In genomic region chr13:76992548-76993001, GRCh38 we compare ENCODE assay signal across 8 cellular contexts. TPM values are rescaled to one million over a fixed set of nuclear protein-coding genes. Genes with fewer than 3 reads are reported as not detected.
DNase-seq lines count a peak whose midpoint lies in the region; ATAC-seq and TF ChIP-seq lines count a peak whose summit lies in the region.

No MANE protein-coding gene starts in this region.

- H3K79me2 ChIP-seq in GM23248 (ENCODE audit: insufficient read depth), result peaks cover 53% of the 10 kb centered on the region

- peaks cover 23% of the 10 kb centered on the region for H3K4me1 ChIP-seq in GM23248 (ENCODE audit: insufficient read depth)
- H3K4me1 ChIP-seq in RWPE2 (ENCODE audit: insufficient read depth, poor library complexity, severe bottlenecking), result peaks cover 18% of the 10 kb centered on the region
- peaks cover 0 to 30% of the 10 kb centered on the region in 2 donors for H3K4me1 ChIP-seq in left lung

- no peaks in the 10 kb centered on the region for H3K9me3 Mint-ChIP-seq in stimulated activated effector memory CD8-positive, alpha-beta T cell treated with anti-CD3 and anti-CD28 coated beads, Interleukin-12 subunit alpha, Interleukin-12 subunit beta, amount 100 ng/mL, for 72 hours

- H3K9ac ChIP-seq in GM23248, result peak overlapping the region; percentile 98

- peak overlapping the region; percentile 94 for H3K4me2 ChIP-seq in GM23248 (ENCODE audit: unreplicated experiment)

- H3F3A ChIP-seq in GM23248 (ENCODE audit: insufficient read depth), result peaks cover 15% of the 10 kb centered on the region; the same call in 1 of the 2 replicates

- H4K20me1 ChIP-seq in GM23248 (ENCODE audit: insufficient read depth), result no peaks in the 10 kb centered on the region

- TF ChIP-seq CTCF in BJ (IDR thresholded peaks at IDR 0.05; ENCODE audit: insufficient read depth, low read depth, low read length), result no peak
- TF ChIP-seq CTCF in RWPE2 (IDR thresholded peaks at IDR 0.05; ENCODE audit: poor library complexity, severe bottlenecking), result no peak
- TF ChIP-seq CTCF in left lung (IDR thresholded peaks at IDR 0.05), result no peak

- H3K4me3 ChIP-seq in BJ (ENCODE audit: low read depth, low read length) (peak overlapping the region; percentile 95), GM23248 (peak overlapping the region; percentile 87), RWPE2 (ENCODE audit: severe bottlenecking) (peak overlapping the region; percentile 56), left lung (peak overlapping the region; percentile 59 to 79)

- H3K4me3 Mint-ChIP-seq in stimulated activated effector memory CD8-positive, alpha-beta T cell treated with anti-CD3 and anti-CD28 coated beads, Interleukin-12 subunit alpha, Interleukin-12 subunit beta, amount 100 ng/mL, for 72 hours, result peak overlapping the region; percentile 91

- H3K27ac Mint-ChIP-seq in stimulated activated effector memory CD8-positive, alpha-beta T cell treated with anti-CD3 and anti-CD28 coated beads, Interleukin-12 subunit alpha, Interleukin-12 subunit beta, amount 100 ng/mL, for 72 hours, result peak overlapping the region; percentile 99

- H3K9me2 ChIP-seq in GM23248 (ENCODE audit: insufficient read depth), result no peaks in the 10 kb centered on the region

- H3K9me3 ChIP-seq in GM23248 (ENCODE audit: low read depth) (no peaks in the 10 kb centered on the region), RWPE2 (ENCODE audit: severe bottlenecking) (no peaks in the 10 kb centered on the region), left lung (no peaks in the 10 kb centered on the region)

- H2AFZ ChIP-seq in GM23248, result peak overlapping the region; percentile 96

- H3K27ac ChIP-seq in GM23248 (peak overlapping the region; percentile 90), RWPE2 (ENCODE audit: poor library complexity, severe bottlenecking) (peak overlapping the region; percentile 38), left lung (peak overlapping the region; percentile 86 to 93)

- H3K36me3 Mint-ChIP-seq in stimulated activated effector memory CD8-positive, alpha-beta T cell treated with anti-CD3 and anti-CD28 coated beads, Interleukin-12 subunit alpha, Interleukin-12 subunit beta, amount 100 ng/mL, for 72 hours, result peaks cover 40% of the 10 kb centered on the region

- H3K36me3 ChIP-seq in BJ (ENCODE audit: control insufficient read depth, insufficient read depth, low read length) (0 out of 2 replicates have a peak, but pooled peaks cover 2% of the 10 kb centered on the region), GM23248 (ENCODE audit: low read depth) (peaks cover 5% of the 10 kb centered on the region; the same call in 1 of the 2 replicates), RWPE2 (ENCODE audit: low read depth) (peaks cover 34% of the 10 kb centered on the region), left lung (peaks cover 0 to 17% of the 10 kb centered on the region in 2 donors)

- in situ Hi-C loops in GM23248 (cut with MboI), result no loop called here

- ATAC-seq in RWPE2 (ENCODE audit: low read depth) (peak; percentile 4; the same call in 1 of the 3 replicates), left lung (peak; percentile 28), GM18520 (IDR thresholded peaks at IDR 0.05; ENCODE audit: unreplicated experiment) (no peak)
- no peak for ATAC-seq in stimulated activated effector memory CD8-positive, alpha-beta T cell treated with anti-CD3 and anti-CD28 coated beads, Interleukin-12 subunit alpha, Interleukin-12 subunit beta, amount 100 ng/mL, for 72 hours

- no peak for DNase-seq in BJ (ENCODE audit: low read depth)
- DNase-seq in GM23248, result peak; percentile 65
- no peak for DNase-seq in RWPE2 (ENCODE audit: low spot score)
- peak; percentile 55 for DNase-seq in cerebellar cortex (ENCODE audit: low spot score)
- DNase-seq in left lung, result peak in 1 of 2 donors; percentile 47
- DNase-seq in stimulated activated effector memory CD8-positive, alpha-beta T cell treated with anti-CD3 and anti-CD28 coated beads, Interleukin-12 subunit alpha, Interleukin-12 subunit beta, amount 100 ng/mL, for 72 hours (ENCODE audit: low spot score in 2 of 2), result peak in 1 of 2 donors; percentile 51
- no peak for DNase-seq in cerebellum (ENCODE audit: low spot score)

- intact Hi-C loops in left lung (cut with DNase I), result no loop called here

- H3K27me3 ChIP-seq in BJ (ENCODE audit: control insufficient read depth, insufficient read depth, low read length) (no peaks in the 10 kb centered on the region), GM23248 (replicated peaks; ENCODE audit: insufficient read depth) (no peaks in the 10 kb centered on the region), RWPE2 (ENCODE audit: insufficient read depth, poor library complexity, severe bottlenecking) (no peaks in the 10 kb centered on the region), left lung (no peaks in the 10 kb centered on the region)

- POLR2A ChIA-PET in BJ (lab: Charles Lee), result no interaction called here

- peaks cover 42% of the 10 kb centered on the region for H3K4me1 Mint-ChIP-seq in stimulated activated effector memory CD8-positive, alpha-beta T cell treated with anti-CD3 and anti-CD28 coated beads, Interleukin-12 subunit alpha, Interleukin-12 subunit beta, amount 100 ng/mL, for 72 hours

- CTCF ChIA-PET in BJ (lab: Yijun Ruan, JAX), result interaction anchor here (1.2 to 5.9 kb wide), 5 partner anchors 9 to 87 kb away, joined by 3 to 71 read pairs (median 5); no protein-coding TSS in a partner anchor

- 4 to 5% methylated on average over 20 of the region's 20 CpGs for WGBS in GM23248 (ENCODE audit: low coverage in 1 of 2, low lambda C conversion rate in 2 of 2, missing lambda C conversion rate in 2 of 2), 2 experiments

RNA-seq across cellular contexts. Expression of gene CLN5, which starts 0.7 kb away (rescaled TPM):
- polyA plus RNA-seq in BJ (2011; rRNA removed), result 11.0 and 22.2 TPM in 2 replicates
- polyA minus RNA-seq in BJ (2011; rRNA and poly(A)+ RNA removed), result 6.4 TPM in 2 replicates
- total RNA-seq in GM23248 (2014; rRNA removed; shearing (Covaris generic)), result 32.4 and 35.9 TPM in 2 replicates
- 35.3 and 36.4 TPM in 2 replicates for polyA plus RNA-seq in GM23248 (2016; fragmentation: Nextera tagmentation; extraction: Ambion mirVana)
- 10 to 100 TPM; 34.7 to 43.4 TPM for total RNA-seq in left lung
- 19.1 TPM for total RNA-seq in cerebellum

RNA-seq across cellular contexts. Expression of gene FBXL3, which starts 34.4 kb away (rescaled TPM):
- polyA plus RNA-seq in BJ (2011; rRNA removed), result 22.0 and 35.9 TPM in 2 replicates
- 19.2 and 22.0 TPM in 2 replicates for polyA minus RNA-seq in BJ (2011; rRNA and poly(A)+ RNA removed)
- 76.1 and 83.1 TPM in 2 replicates for total RNA-seq in GM23248 (2014; rRNA removed; shearing (Covaris generic))
- polyA plus RNA-seq in GM23248 (2016; fragmentation: Nextera tagmentation; extraction: Ambion mirVana), result 44.8 and 45.1 TPM in 2 replicates
- total RNA-seq in left lung, result 10 to 100 TPM; 38.8 to 46.1 TPM
- 80.1 TPM for total RNA-seq in cerebellum

RNA-seq across cellular contexts. Expression of gene ACOD1, which starts 44.3 kb away (rescaled TPM):
- not detected in 2 replicates for polyA plus RNA-seq in BJ (2011; rRNA removed)
- polyA minus RNA-seq in BJ (2011; rRNA and poly(A)+ RNA removed), result not detected in 2 replicates
- not detected in 2 replicates for total RNA-seq in GM23248 (2014; rRNA removed; shearing (Covaris generic))
- polyA plus RNA-seq in GM23248 (2016; fragmentation: Nextera tagmentation; extraction: Ambion mirVana), result not detected in 2 replicates
- total RNA-seq in left lung, result 1 to 10 TPM in 1 of 2 donors, not detected in 1; 1.6 TPM
- not detected for total RNA-seq in cerebellum

Comparison
In these comparisons a context has a peak if more than half of its experiments do, and no peak if none do; other contexts are left out.
1. DNase-seq: peak in GM23248 (single experiment) and cerebellar cortex (single experiment); none in BJ (single experiment), RWPE2 (single experiment) and cerebellum (single experiment).
2. H3K27ac ChIP-seq: peak in every context shown above with its lines; median percentile 90 in GM23248; 90 in left lung; 38 in RWPE2.
3. ATAC-seq: peak in RWPE2 (single experiment) and left lung (single experiment); none in stimulated activated effector memory CD8-positive, alpha-beta T cell treated with anti-CD3 and anti-CD28 coated beads, Interleukin-12 subunit alpha, Interleukin-12 subunit beta, amount 100 ng/mL, for 72 hours (single experiment) and GM18520 (single experiment).
4. Peak in every context shown above with its lines, with median percentiles within 50 percentile points of each other: H3K4me3 ChIP-seq.